In the genomic region with DNA sequence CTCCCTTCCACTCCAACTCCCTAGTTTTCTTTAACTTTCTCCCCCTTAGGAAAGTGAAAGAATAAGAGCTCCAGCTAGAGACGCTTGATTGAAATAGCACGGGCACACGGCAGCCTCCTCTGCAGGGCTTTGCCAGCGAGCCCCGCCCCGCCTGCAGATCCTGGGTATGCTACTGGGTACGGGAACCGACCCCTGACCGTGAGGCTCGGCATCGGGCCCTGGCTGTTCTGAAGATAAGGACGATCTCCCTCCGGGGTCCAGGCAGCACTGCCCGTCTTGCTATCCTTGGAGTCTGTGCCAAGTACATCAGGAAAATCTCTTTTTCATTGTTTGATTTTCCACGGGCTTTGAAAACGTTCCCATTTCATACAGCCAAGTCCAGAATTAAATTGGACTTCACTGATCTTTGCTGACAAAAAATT, we compare ENCODE assay signal across 8 cellular contexts.
DNase-seq lines count a peak whose midpoint lies in the region; ATAC-seq and TF ChIP-seq lines count a peak whose summit lies in the region.

No MANE protein-coding gene starts in this region.

- peak overlapping the region; percentile 82 for H3K27ac ChIP-seq in testis

- H3K9me3 ChIP-seq in testis, result no peaks in the 10 kb centered on the region

- no peak for TF ChIP-seq POLR2A in testis (IDR thresholded peaks at IDR 0.05)

- no peaks in the 10 kb centered on the region for H3K36me3 ChIP-seq in testis (ENCODE audit: low read depth, missing control alignments)

- TF ChIP-seq CTCF in fibroblast of mammary gland (conservative IDR thresholded peaks at IDR 0.05; ENCODE audit: control insufficient read depth, insufficient read depth, low read depth, low read length), result peak; percentile 32
- TF ChIP-seq CTCF in testis (IDR thresholded peaks at IDR 0.05), result no peak

- no peaks in the 10 kb centered on the region for H3K9me3 Mint-ChIP-seq in naive B cell

- H3K36me3 Mint-ChIP-seq in naive B cell, result no peaks in the 10 kb centered on the region

- peak; percentile 28 to 36 for ATAC-seq in activated CD4-positive, CD25-positive, alpha-beta regulatory T cell treated with anti-CD3 and anti-CD28 coated beads, Interleukin-2, amount 50 U/mL, for 24 hours
- ATAC-seq in naive B cell (ENCODE audit: low read depth in 2 of 2) (peak; percentile 43 to 57), HG02885 (IDR thresholded peaks at IDR 0.05; ENCODE audit: poor library complexity, unreplicated experiment) (no peak)

- peaks cover 11 to 13% (median 12%) of the 10 kb centered on the region in 3 donors for H3K4me1 Mint-ChIP-seq in naive B cell

- intact Hi-C loops in testis (cut with DNase I; ENCODE audit: low total_unique reads), result loop anchor here (1.0 kb wide), 1 partner anchor 413 kb away; no protein-coding TSS in a partner anchor

- peaks cover 36 to 58% (median 45%) of the 10 kb centered on the region in 3 donors for H3K27me3 Mint-ChIP-seq in naive B cell

- H3K4me3 ChIP-seq in fibroblast of mammary gland (ENCODE audit: control insufficient read depth, low read depth, low read length) (peak overlapping the region; percentile 53), testis (peak overlapping the region; percentile 44 to 56)

- H3K27ac Mint-ChIP-seq in naive B cell, result no peak overlapping the region

- WGBS in testis, 2 donors, result 0 to 1% methylated on average over 16 of the region's 16 CpGs

- peak overlapping the region; percentile 53 to 90 (median 79) for H3K4me3 Mint-ChIP-seq in naive B cell

- no peaks in the 10 kb centered on the region for H3K27me3 ChIP-seq in testis

- DNase-seq in activated CD4-positive, CD25-positive, alpha-beta regulatory T cell treated with anti-CD3 and anti-CD28 coated beads, Interleukin-2, amount 50 U/mL, for 72 hours, result no peak
- DNase-seq in NCI-H524 treated with DMSO at 0.1 percent for 48 hours (lab: John Stamatoyannopoulos, UW) (peak; percentile 19), activated T-cell treated with anti-CD3 and anti-CD28 coated beads for 48 hours (ENCODE audit: low read depth) (peak; percentile 17), fibroblast of mammary gland (ENCODE audit: low read depth) (peak; percentile 72), naive B cell (peak; percentile 1), testis (peak; percentile 79)

- peaks cover 8% of the 10 kb centered on the region for H3K4me1 ChIP-seq in testis
